29 cellular contexts compared by ENCODE assay signal in genomic region chr15:62378772-62379171, GRCh38.
"Had no signal": no experiment of that assay in that cellular context is flagged by ENCODE, and none has a peak within 500 bp of the region (broad histone marks: within the 10 kb centered on the region; RNA-seq: fewer than 3 reads in every experiment).

No MANE protein-coding gene starts in this region.

- H3K36me3 ChIP-seq: neural progenitor cell, ovary, right lobe of liver, sigmoid colon, spleen, suprapubic skin, tibial artery, transverse colon, upper lobe of right lung, uterus had no signal

- H3K27ac ChIP-seq: neural progenitor cell, ovary, parathyroid adenoma, psoas muscle, right lobe of liver, spleen, suprapubic skin, testis, tibial artery, transverse colon, upper lobe of right lung, uterus had no signal

- H3K4me3 ChIP-seq: neural progenitor cell, ovary, psoas muscle, right lobe of liver, sigmoid colon, smooth muscle cell, spleen, suprapubic skin, testis, tibial artery, transverse colon, upper lobe of right lung, uterus had no signal

- ATAC-seq: naive thymus-derived CD8-positive, alpha-beta T cell; natural killer cell treated with Interleukin-12 subunit alpha and Interleukin-12 subunit beta and Interleukin-15 and Interleukin-18, amount 100 ng/mL, for 72 hours; right cardiac atrium; right lobe of liver; stimulated activated memory B cell treated with anti-CD40 and anti-IgM and Interleukin-4, amounts not matched to agents 10 μg/mL and 1 μg/mL and 100 μg/mL, for 72 hours; stimulated activated naive CD8-positive, alpha-beta T cell treated with anti-CD3 and anti-CD28 coated beads, Interleukin-15, amount 100 ng/mL, for 72 hours; stimulated activated naive CD8-positive, alpha-beta T cell treated with anti-CD3 and anti-CD28 coated beads, Interleukin-15, Interleukin-2, amounts not matched to agents 100 U/mL and 50 U/mL, for 24 hours; upper lobe of right lung had no signal

- H3K9me3 ChIP-seq: ovary, psoas muscle, right lobe of liver, sigmoid colon, spleen, suprapubic skin, testis, tibial artery, transverse colon, upper lobe of right lung, uterus had no signal

- H3K4me1 ChIP-seq: neural progenitor cell, parathyroid adenoma, psoas muscle, right lobe of liver, spleen, suprapubic skin, testis, tibial artery, upper lobe of right lung, uterus had no signal

- DNase-seq: naive thymus-derived CD8-positive, alpha-beta T cell; occipital lobe; ovary; posterior cingulate gyrus; psoas muscle; right cardiac atrium; right lobe of liver; sigmoid colon; spleen; stimulated activated CD4-positive, alpha-beta T cell treated with anti-CD3 and anti-CD28 coated beads, Interleukin-12 subunit alpha, Interleukin-12 subunit beta, amount 100 ng/mL, for 4 hours; stimulated activated CD4-positive, alpha-beta T cell treated with anti-CD3 and anti-CD28 coated beads, Interleukin-1b, Interleukin-23, amount 100 ng/mL, for 48 hours; stimulated activated CD4-positive, alpha-beta T cell treated with anti-CD3 and anti-CD28 coated beads, Interleukin-4, amount 100 ng/mL, for 1 hour; stimulated activated CD4-positive, alpha-beta T cell treated with anti-CD3 and anti-CD28 coated beads, Interleukin-4, amount 100 ng/mL, for 4 hours; stimulated activated CD8-positive, alpha-beta memory T cell treated with anti-CD3 and anti-CD28 coated beads, Interleukin-4, amount 100 ng/mL, for 48 hours; stimulated activated naive CD4-positive, alpha-beta T cell; stimulated activated naive CD8-positive, alpha-beta T cell treated with anti-CD3 and anti-CD28 coated beads, Interleukin-15, amount 100 ng/mL, for 72 hours; stimulated activated naive CD8-positive, alpha-beta T cell treated with anti-CD3 and anti-CD28 coated beads, Interleukin-15, Interleukin-2, amounts not matched to agents 100 U/mL and 50 U/mL, for 24 hours; substantia nigra; testis; tibial artery; transverse colon; upper lobe of right lung; uterus had no signal

- H3K27me3 ChIP-seq: ovary, right lobe of liver, sigmoid colon, testis, transverse colon, uterus had no signal
